In the genomic region with DNA sequence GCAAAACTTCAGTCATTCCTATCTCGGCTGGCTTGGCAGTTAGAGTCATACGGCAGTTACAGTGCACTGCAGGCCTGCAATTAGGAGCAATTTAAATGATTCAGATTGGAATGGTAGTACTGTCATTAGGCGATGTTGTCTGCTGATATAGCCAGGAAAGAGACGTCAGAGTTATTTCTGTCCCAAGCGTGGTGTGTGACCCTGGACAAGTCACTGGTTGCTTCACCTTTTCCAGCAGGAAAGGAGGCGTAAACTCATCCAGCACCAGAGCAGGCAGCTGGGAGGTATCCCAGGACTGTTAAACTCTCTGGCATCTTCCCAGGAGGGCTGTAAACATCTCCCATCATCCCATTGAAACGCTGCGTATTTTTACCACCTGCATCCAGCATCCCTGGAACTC, we compare ENCODE assay signal across 1 cellular context.
TF ChIP-seq lines count a peak whose summit lies in the region.

No MANE protein-coding gene starts in this region.

TF ChIP-seq in GM23338, 12 proteins besides CTCF, POLR2A, EP300 and RAD21:
- TF ChIP-seq EZH2phosphoT487 (IDR thresholded peaks at IDR 0.05; ENCODE audit: unreplicated experiment) = no peak
- no peak for TF ChIP-seq NANOG (IDR thresholded peaks at IDR 0.05; ENCODE audit: borderline replicate concordance)
- no peak for TF ChIP-seq CREB1 (CRISPR knock-in tag; IDR thresholded peaks at IDR 0.05; ENCODE audit: low read depth)
- TF ChIP-seq JUNB (IDR thresholded peaks at IDR 0.05; ENCODE audit: unreplicated experiment) = no peak
- TF ChIP-seq STAT1 (IDR thresholded peaks at IDR 0.05; ENCODE audit: unreplicated experiment) = no peak
- TF ChIP-seq, protein P1, sequence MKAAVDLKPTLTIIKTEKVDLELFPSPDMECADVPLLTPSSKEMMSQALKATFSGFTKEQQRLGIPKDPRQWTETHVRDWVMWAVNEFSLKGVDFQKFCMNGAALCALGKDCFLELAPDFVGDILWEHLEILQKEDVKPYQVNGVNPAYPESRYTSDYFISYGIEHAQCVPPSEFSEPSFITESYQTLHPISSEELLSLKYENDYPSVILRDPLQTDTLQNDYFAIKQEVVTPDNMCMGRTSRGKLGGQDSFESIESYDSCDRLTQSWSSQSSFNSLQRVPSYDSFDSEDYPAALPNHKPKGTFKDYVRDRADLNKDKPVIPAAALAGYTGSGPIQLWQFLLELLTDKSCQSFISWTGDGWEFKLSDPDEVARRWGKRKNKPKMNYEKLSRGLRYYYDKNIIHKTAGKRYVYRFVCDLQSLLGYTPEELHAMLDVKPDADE (IDR thresholded peaks at IDR 0.05) = no peak
- TF ChIP-seq, protein P2, sequence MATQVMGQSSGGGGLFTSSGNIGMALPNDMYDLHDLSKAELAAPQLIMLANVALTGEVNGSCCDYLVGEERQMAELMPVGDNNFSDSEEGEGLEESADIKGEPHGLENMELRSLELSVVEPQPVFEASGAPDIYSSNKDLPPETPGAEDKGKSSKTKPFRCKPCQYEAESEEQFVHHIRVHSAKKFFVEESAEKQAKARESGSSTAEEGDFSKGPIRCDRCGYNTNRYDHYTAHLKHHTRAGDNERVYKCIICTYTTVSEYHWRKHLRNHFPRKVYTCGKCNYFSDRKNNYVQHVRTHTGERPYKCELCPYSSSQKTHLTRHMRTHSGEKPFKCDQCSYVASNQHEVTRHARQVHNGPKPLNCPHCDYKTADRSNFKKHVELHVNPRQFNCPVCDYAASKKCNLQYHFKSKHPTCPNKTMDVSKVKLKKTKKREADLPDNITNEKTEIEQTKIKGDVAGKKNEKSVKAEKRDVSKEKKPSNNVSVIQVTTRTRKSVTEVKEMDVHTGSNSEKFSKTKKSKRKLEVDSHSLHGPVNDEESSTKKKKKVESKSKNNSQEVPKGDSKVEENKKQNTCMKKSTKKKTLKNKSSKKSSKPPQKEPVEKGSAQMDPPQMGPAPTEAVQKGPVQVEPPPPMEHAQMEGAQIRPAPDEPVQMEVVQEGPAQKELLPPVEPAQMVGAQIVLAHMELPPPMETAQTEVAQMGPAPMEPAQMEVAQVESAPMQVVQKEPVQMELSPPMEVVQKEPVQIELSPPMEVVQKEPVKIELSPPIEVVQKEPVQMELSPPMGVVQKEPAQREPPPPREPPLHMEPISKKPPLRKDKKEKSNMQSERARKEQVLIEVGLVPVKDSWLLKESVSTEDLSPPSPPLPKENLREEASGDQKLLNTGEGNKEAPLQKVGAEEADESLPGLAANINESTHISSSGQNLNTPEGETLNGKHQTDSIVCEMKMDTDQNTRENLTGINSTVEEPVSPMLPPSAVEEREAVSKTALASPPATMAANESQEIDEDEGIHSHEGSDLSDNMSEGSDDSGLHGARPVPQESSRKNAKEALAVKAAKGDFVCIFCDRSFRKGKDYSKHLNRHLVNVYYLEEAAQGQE (IDR thresholded peaks at IDR 0.05; ENCODE audit: unreplicated experiment) = no peak
- TF ChIP-seq POLR2AphosphoS5 (IDR thresholded peaks at IDR 0.05; ENCODE audit: low read depth) = no peak
- TF ChIP-seq, protein P3, sequence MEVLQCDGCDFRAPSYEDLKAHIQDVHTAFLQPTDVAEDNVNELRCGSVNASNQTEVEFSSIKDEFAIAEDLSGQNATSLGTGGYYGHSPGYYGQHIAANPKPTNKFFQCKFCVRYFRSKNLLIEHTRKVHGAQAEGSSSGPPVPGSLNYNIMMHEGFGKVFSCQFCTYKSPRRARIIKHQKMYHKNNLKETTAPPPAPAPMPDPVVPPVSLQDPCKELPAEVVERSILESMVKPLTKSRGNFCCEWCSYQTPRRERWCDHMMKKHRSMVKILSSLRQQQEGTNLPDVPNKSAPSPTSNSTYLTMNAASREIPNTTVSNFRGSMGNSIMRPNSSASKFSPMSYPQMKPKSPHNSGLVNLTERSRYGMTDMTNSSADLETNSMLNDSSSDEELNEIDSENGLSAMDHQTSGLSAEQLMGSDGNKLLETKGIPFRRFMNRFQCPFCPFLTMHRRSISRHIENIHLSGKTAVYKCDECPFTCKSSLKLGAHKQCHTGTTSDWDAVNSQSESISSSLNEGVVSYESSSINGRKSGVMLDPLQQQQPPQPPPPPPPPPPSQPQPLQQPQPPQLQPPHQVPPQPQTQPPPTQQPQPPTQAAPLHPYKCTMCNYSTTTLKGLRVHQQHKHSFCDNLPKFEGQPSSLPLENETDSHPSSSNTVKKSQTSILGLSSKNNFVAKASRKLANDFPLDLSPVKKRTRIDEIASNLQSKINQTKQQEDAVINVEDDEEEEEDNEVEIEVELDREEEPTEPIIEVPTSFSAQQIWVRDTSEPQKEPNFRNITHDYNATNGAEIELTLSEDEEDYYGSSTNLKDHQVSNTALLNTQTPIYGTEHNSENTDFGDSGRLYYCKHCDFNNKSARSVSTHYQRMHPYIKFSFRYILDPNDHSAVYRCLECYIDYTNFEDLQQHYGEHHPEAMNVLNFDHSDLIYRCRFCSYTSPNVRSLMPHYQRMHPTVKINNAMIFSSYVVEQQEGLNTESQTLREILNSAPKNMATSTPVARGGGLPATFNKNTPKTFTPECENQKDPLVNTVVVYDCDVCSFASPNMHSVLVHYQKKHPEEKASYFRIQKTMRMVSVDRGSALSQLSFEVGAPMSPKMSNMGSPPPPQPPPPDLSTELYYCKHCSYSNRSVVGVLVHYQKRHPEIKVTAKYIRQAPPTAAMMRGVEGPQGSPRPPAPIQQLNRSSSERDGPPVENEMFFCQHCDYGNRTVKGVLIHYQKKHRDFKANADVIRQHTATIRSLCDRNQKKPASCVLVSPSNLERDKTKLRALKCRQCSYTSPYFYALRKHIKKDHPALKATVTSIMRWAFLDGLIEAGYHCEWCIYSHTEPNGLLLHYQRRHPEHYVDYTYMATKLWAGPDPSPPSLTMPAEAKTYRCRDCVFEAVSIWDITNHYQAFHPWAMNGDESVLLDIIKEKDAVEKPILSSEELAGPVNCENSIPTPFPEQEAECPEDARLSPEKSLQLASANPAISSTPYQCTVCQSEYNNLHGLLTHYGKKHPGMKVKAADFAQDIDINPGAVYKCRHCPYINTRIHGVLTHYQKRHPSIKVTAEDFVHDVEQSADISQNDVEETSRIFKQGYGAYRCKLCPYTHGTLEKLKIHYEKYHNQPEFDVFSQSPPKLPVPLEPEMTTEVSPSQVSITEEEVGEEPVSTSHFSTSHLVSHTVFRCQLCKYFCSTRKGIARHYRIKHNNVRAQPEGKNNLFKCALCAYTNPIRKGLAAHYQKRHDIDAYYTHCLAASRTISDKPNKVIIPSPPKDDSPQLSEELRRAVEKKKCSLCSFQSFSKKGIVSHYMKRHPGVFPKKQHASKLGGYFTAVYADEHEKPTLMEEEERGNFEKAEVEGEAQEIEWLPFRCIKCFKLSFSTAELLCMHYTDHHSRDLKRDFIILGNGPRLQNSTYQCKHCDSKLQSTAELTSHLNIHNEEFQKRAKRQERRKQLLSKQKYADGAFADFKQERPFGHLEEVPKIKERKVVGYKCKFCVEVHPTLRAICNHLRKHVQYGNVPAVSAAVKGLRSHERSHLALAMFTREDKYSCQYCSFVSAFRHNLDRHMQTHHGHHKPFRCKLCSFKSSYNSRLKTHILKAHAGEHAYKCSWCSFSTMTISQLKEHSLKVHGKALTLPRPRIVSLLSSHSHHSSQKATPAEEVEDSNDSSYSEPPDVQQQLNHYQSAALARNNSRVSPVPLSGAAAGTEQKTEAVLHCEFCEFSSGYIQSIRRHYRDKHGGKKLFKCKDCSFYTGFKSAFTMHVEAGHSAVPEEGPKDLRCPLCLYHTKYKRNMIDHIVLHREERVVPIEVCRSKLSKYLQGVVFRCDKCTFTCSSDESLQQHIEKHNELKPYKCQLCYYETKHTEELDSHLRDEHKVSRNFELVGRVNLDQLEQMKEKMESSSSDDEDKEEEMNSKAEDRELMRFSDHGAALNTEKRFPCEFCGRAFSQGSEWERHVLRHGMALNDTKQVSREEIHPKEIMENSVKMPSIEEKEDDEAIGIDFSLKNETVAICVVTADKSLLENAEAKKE (CRISPR knock-in tag; IDR thresholded peaks at IDR 0.05) = no peak
- no peak for TF ChIP-seq ZNF331 (CRISPR knock-in tag; IDR thresholded peaks at IDR 0.05; ENCODE audit: low read depth)
- TF ChIP-seq EZH2 (IDR thresholded peaks at IDR 0.05; ENCODE audit: low read depth, unreplicated experiment) = no peak
- TF ChIP-seq ZNF114 (CRISPR knock-in tag; IDR thresholded peaks at IDR 0.05) = no peak
